ENCODE assay signal across 22 cellular contexts in genomic region chr6:167850792-167851191, GRCh38. TPM values are rescaled to one million over a fixed set of nuclear protein-coding genes. Genes with fewer than 3 reads are reported as not detected.
A peak's percentile ranks its signal among the peaks of the same experiment; 100 is the strongest.
DNase-seq lines count a peak whose midpoint lies in the region; ATAC-seq, FAIRE-seq and TF ChIP-seq lines count a peak whose summit lies in the region.
"Had no signal": no experiment of that assay in that cellular context is flagged by ENCODE, and none has a peak within 500 bp of the region (broad histone marks: within the 10 kb centered on the region; RNA-seq: fewer than 3 reads in every experiment).

No MANE protein-coding gene starts in this region.

- TF ChIP-seq CTCF in right lobe of liver (IDR thresholded peaks at IDR 0.05) (no peak), HepG2 (CRISPR knock-in tag; IDR thresholded peaks at IDR 0.05) (no peak), endodermal cell (conservative IDR thresholded peaks at IDR 0.05) (no peak), nephron (IDR thresholded peaks at IDR 0.05; ENCODE audit: unreplicated experiment in 3 of 3) (no peak)

- H3K9me3 Mint-ChIP-seq in endodermal cell, result no peaks in the 10 kb centered on the region
- H3K9me3 Mint-ChIP-seq in nephron, result no peaks in the 10 kb centered on the region
- H3K9me3 Mint-ChIP-seq: central memory CD8-positive, alpha-beta T cell; T-helper 1 cell treated with Interleukin-12 subunit alpha and Interleukin-12 subunit beta and Interleukin-4 antibody, amounts not matched to agents 30 μg/mL and 1 μg/mL, for 36 hours had no signal

- ATAC-seq in right lobe of liver (no peak), HepG2 (no peak), GM21737 (IDR thresholded peaks at IDR 0.05; ENCODE audit: unreplicated experiment) (no peak), GM18867 (IDR thresholded peaks at IDR 0.05; ENCODE audit: unreplicated experiment) (no peak), GM19324 (IDR thresholded peaks at IDR 0.05; ENCODE audit: low FRiP score, unreplicated experiment) (no peak)
- ATAC-seq in activated CD4-positive, CD25-positive, alpha-beta regulatory T cell treated with anti-CD3 and anti-CD28 coated beads, Interleukin-2, amount 50 U/mL, for 24 hours, result no peak
- ATAC-seq: Right ventricle myocardium inferior had no signal

- FAIRE-seq in HepG2 (lab: Jason Lieb, UNC), result no peak

- no peak overlapping the region for H3K4me3 ChIP-seq in right lobe of liver
- H3K4me3 ChIP-seq in HepG2 (replicated peaks in 1 of 3; ENCODE audit: insufficient read depth in 1 of 3, low read depth in 2 of 3, low read length in 3 of 3), result no peak overlapping the region
- H3K4me3 ChIP-seq in endodermal cell (ENCODE audit: low read length), result peak overlapping the region; percentile 51
- H3K4me3 ChIP-seq: BLaER1, esophagus muscularis mucosa, sigmoid colon, tibial artery had no signal

- no peaks in the 10 kb centered on the region for H3K27me3 ChIP-seq in right lobe of liver
- no peaks in the 10 kb centered on the region for H3K27me3 ChIP-seq in HepG2 (ENCODE audit: control insufficient read depth in 1 of 2, insufficient read depth in 2 of 2, low read length in 2 of 2)
- H3K27me3 ChIP-seq in endodermal cell (ENCODE audit: control insufficient read depth, insufficient read depth, low read length, poor library complexity, severe bottlenecking), result no peaks in the 10 kb centered on the region
- H3K27me3 ChIP-seq: BLaER1, esophagus muscularis mucosa, sigmoid colon, tibial artery had no signal

- TF ChIP-seq RAD21 in HepG2 (CRISPR knock-in tag; IDR thresholded peaks at IDR 0.05), result no peak

- H3K9me3 ChIP-seq in right lobe of liver (no peaks in the 10 kb centered on the region), HepG2 (ENCODE audit: low read length) (no peaks in the 10 kb centered on the region), endodermal cell (ENCODE audit: control insufficient read depth, low read length) (no peaks in the 10 kb centered on the region)
- H3K9me3 ChIP-seq: esophagus muscularis mucosa, sigmoid colon, tibial artery had no signal

- H4K20me1 ChIP-seq in HepG2 (ENCODE audit: insufficient read depth, low read length), result peaks cover 64% of the 10 kb centered on the region

- no peak overlapping the region for H2AFZ ChIP-seq in HepG2 (ENCODE audit: low read length)

- TF ChIP-seq POLR2A in right lobe of liver (IDR thresholded peaks at IDR 0.05) (no peak), HepG2 (IDR thresholded peaks at IDR 0.05; ENCODE audit: insufficient read depth in 1 of 2, low read depth in 2 of 2, low read length in 2 of 2) (no peak)

- no peak overlapping the region for H3K4me3 Mint-ChIP-seq in endodermal cell
- H3K4me3 Mint-ChIP-seq in nephron, result no peak overlapping the region
- H3K4me3 Mint-ChIP-seq: central memory CD8-positive, alpha-beta T cell; T-helper 1 cell treated with Interleukin-12 subunit alpha and Interleukin-12 subunit beta and Interleukin-4 antibody, amounts not matched to agents 30 μg/mL and 1 μg/mL, for 36 hours had no signal

- in situ Hi-C loops in HepG2 (cut with HindIII; ENCODE audit: extremely low pct_ligation_motif_present, low pct_unique_long_range_greater_than_20kb), result no loop called here

- TF ChIP-seq EP300 in HepG2 (IDR thresholded peaks at IDR 0.05; ENCODE audit: low read depth in 2 of 2, low read length in 2 of 2) (no peak), HepG2 (CRISPR knock-in tag; IDR thresholded peaks at IDR 0.05; ENCODE audit: borderline replicate concordance) (no peak)

- peaks cover 100% of the 10 kb centered on the region for H3K79me2 ChIP-seq in HepG2 (ENCODE audit: insufficient read depth, low read length)

- peak overlapping the region; percentile 97 for H3K27ac Mint-ChIP-seq in endodermal cell
- peak overlapping the region in 2 of 3 experiments; percentile 50 to 70 for H3K27ac Mint-ChIP-seq in nephron
- H3K27ac Mint-ChIP-seq: T-helper 1 cell treated with Interleukin-12 subunit alpha and Interleukin-12 subunit beta and Interleukin-4 antibody, amounts not matched to agents 30 μg/mL and 1 μg/mL, for 36 hours had no signal

- peaks cover 0 to 20% (median 9%) of the 10 kb centered on the region in 4 donors for H3K4me1 ChIP-seq in right lobe of liver
- H3K4me1 ChIP-seq in HepG2 (ENCODE audit: insufficient read depth, low read length), result peaks cover 86% of the 10 kb centered on the region
- peaks cover 16% of the 10 kb centered on the region for H3K4me1 ChIP-seq in endodermal cell (ENCODE audit: control insufficient read depth, insufficient read depth, low read length)

- no TSS peak for BruUV-seq in HepG2 (replicated peaks; lab: Mats Ljungman, UMichigan)

- H3K27me3 Mint-ChIP-seq in endodermal cell (ENCODE audit: insufficient read depth) (no peaks in the 10 kb centered on the region), nephron (ENCODE audit: low read depth) (no peaks in the 10 kb centered on the region)

- no peaks in the 10 kb centered on the region for H3K36me3 ChIP-seq in right lobe of liver
- H3K36me3 ChIP-seq in HepG2 (replicated peaks in 1 of 2; ENCODE audit: control insufficient read depth in 1 of 2, insufficient read depth in 2 of 2, low read length in 2 of 2), result peaks cover 0 to 2% of the 10 kb centered on the region in 2 experiments; a peak in 2 of 5 replicates
- no peaks in the 10 kb centered on the region for H3K36me3 ChIP-seq in endodermal cell (ENCODE audit: control insufficient read depth, insufficient read depth, low read length)
- H3K36me3 ChIP-seq: BLaER1, esophagus muscularis mucosa, sigmoid colon, tibial artery had no signal

- H3K4me1 Mint-ChIP-seq in endodermal cell (peaks cover 53% of the 10 kb centered on the region), nephron (peaks cover 37% of the 10 kb centered on the region)
- H3K4me1 Mint-ChIP-seq: central memory CD8-positive, alpha-beta T cell had no signal

- H3K9ac ChIP-seq in HepG2 (ENCODE audit: insufficient read depth, low read depth, low read length) (no peak overlapping the region), endodermal cell (ENCODE audit: extremely low read depth, low read length, poor library complexity, severe bottlenecking) (peak overlapping the region; percentile 41)
- H3K9ac ChIP-seq: BLaER1 had no signal

- CTCF ChIA-PET in HepG2 (lab: Yijun Ruan, JAX; ENCODE audit: low intra/inter-chr PET ratio, low total read pairs), result no interaction called here

- POLR2A ChIA-PET in HepG2 (lab: Yijun Ruan, JAX), result no interaction called here

- intact Hi-C loops in right lobe of liver (cut with DNase I) (no loop called here), HepG2 (cut with micrococcal nuclease; ENCODE audit: unreplicated experiment) (no loop called here)

- WGBS in right lobe of liver (ENCODE audit: insufficient coverage, low coverage, low lambda C conversion rate, missing lambda C conversion rate), result 91% methylated on average over 6 of the region's 6 CpGs
- 99% methylated on average over 6 of the region's 6 CpGs for WGBS in HepG2 (ENCODE audit: low lambda C conversion rate)
- WGBS in endodermal cell (ENCODE audit: insufficient coverage in 1 of 2, insufficient read length in 1 of 2), 2 experiments, result 35% methylated on average over 5 of the region's 6 CpGs; no CpG with 5 or more reads in 1 of the 2 experiments

- H3K27ac ChIP-seq in right lobe of liver, result peak overlapping the region; percentile 35 to 66 (median 60)
- no peak overlapping the region for H3K27ac ChIP-seq in HepG2 (ENCODE audit: extremely low read length, insufficient read depth, low read length)
- H3K27ac ChIP-seq in endodermal cell (ENCODE audit: low read depth, low read length), result no peak overlapping the region
- H3K27ac ChIP-seq: BLaER1, esophagus muscularis mucosa, tibial artery, VCaP had no signal

- H3K36me3 Mint-ChIP-seq in endodermal cell (ENCODE audit: low read depth) (no peaks in the 10 kb centered on the region), nephron (ENCODE audit: low read depth) (no peaks in the 10 kb centered on the region)

- H3K4me2 ChIP-seq in HepG2 (ENCODE audit: low read depth, low read length), result no peak overlapping the region

- DNase-seq in right lobe of liver, result no peak
- no peak for DNase-seq in HepG2 (ENCODE audit: low spot score)
- no peak for DNase-seq in endodermal cell
- DNase-seq: 8988T; activated CD4-positive, alpha-beta T cell treated with anti-CD3 and anti-CD28 coated beads, Interleukin-2, amount 50 U/mL, for 48 hours; GDM1; Karpas-422; NCI-H526; sigmoid colon; stimulated activated naive CD4-positive, alpha-beta T cell; tibial artery had no signal

TF ChIP-seq in HepG2, 621 proteins besides CTCF, POLR2A, EP300 and RAD21 (continues in another document):
- no peak for TF ChIP-seq ZFAT (CRISPR knock-in tag; conservative IDR thresholded peaks at IDR 0.05)
- TF ChIP-seq ZSCAN30 (CRISPR knock-in tag; IDR thresholded peaks at IDR 0.05), result no peak
- no peak for TF ChIP-seq NR3C1 (CRISPR knock-in tag; IDR thresholded peaks at IDR 0.05)
- no peak for TF ChIP-seq HIVEP1 (CRISPR knock-in tag; IDR thresholded peaks at IDR 0.05)

RNA-seq across cellular contexts. Expression of gene AFDN, which starts 24.1 kb away (rescaled TPM):
- total RNA-seq in right lobe of liver (100 to 1,000 TPM in 1 of 6 experiments, 10 to 100 TPM in 5; 77.0 to 106 (median 85.5) TPM), HepG2 (2016; rRNA removed; fragmentation: Illumina TruSeq; extraction: Trizol) (97.8 and 136 TPM in 2 replicates), endodermal cell (100 to 1,000 TPM; 214 to 239 TPM)
- 82.1 and 86.5 TPM in 2 replicates for total RNA-seq in HepG2 (2016; cell fraction: cytosol; rRNA removed; fragmentation: Illumina TruSeq; extraction: Trizol; ENCODE audit: low read depth)
- 90.9 and 138 TPM in 2 replicates for total RNA-seq in HepG2 (2016; cell fraction: insoluble cytoplasmic fraction; rRNA removed; fragmentation: Illumina TruSeq; extraction: Trizol)
- total RNA-seq in HepG2 (2016; cell fraction: membrane; rRNA removed; fragmentation: Illumina TruSeq; extraction: Trizol), result 67.9 and 80.5 TPM in 2 replicates
- total RNA-seq in HepG2 (2016; cell fraction: nucleus; rRNA removed; fragmentation: Illumina TruSeq; extraction: Trizol), result 248 and 270 TPM in 2 replicates
- 151 and 156 TPM in 2 replicates for polyA plus RNA-seq in HepG2 (2011; rRNA removed)
- polyA plus RNA-seq in HepG2 (2011; cell fraction: cytosol; rRNA removed), result 52.5 and 65.6 TPM in 2 replicates
- 488 and 509 TPM in 2 replicates for polyA plus RNA-seq in HepG2 (2011; cell fraction: nucleus; rRNA removed)
- polyA plus RNA-seq in HepG2 (2012), result 141 and 152 TPM in 2 replicates
- 1.8 and 2.1 TPM in 2 replicates for polyA plus RNA-seq in HepG2 (2016; cell fraction: cytosol; fragmentation: Illumina TruSeq; extraction: Trizol; ENCODE audit: low read depth)
- polyA plus RNA-seq in HepG2 (2016; cell fraction: insoluble cytoplasmic fraction; fragmentation: Illumina TruSeq; extraction: Trizol; ENCODE audit: low read depth), result 62.7 and 70.2 TPM in 2 replicates
- polyA plus RNA-seq in HepG2 (2016; cell fraction: membrane; fragmentation: Illumina TruSeq; extraction: Trizol; ENCODE audit: low read depth), result 7.1 and 7.2 TPM in 2 replicates
- polyA plus RNA-seq in HepG2 (2016; cell fraction: nucleus; fragmentation: Illumina TruSeq; extraction: Trizol; ENCODE audit: insufficient read depth, low read depth), result 361 and 384 TPM in 2 replicates
- polyA minus RNA-seq in HepG2 (2011; rRNA and poly(A)+ RNA removed; ENCODE audit: low replicate concordance), result 24.6 and 223 TPM in 2 replicates
- polyA minus RNA-seq in HepG2 (2011; cell fraction: cytosol; rRNA and poly(A)+ RNA removed), result 115 and 134 TPM in 2 replicates
- polyA minus RNA-seq in HepG2 (2011; cell fraction: nucleus; rRNA and poly(A)+ RNA removed), result 847 and 897 TPM in 2 replicates
- 167 TPM for polyA plus RNA-seq in endodermal cell (2013, experiment 1 of 2)
- 150 TPM for polyA plus RNA-seq in endodermal cell (2013, experiment 2 of 2)

Comparison
In these comparisons a context has a peak if more than half of its experiments do, and no peak if none do; other contexts are left out.
1. H3K27ac ChIP-seq: peak in right lobe of liver (3 of 3); none in HepG2 (single experiment) and endodermal cell (single experiment).